ENCODE assay signal across 30 cellular contexts in genomic region chr16:15452456-15452855, GRCh38. TPM values are rescaled to one million over a fixed set of nuclear protein-coding genes. Genes with fewer than 3 reads are reported as not detected.
"Had no signal": no experiment of that assay in that cellular context is flagged by ENCODE, and none has a peak within 500 bp of the region (broad histone marks: within the 10 kb centered on the region; RNA-seq: fewer than 3 reads in every experiment).

No MANE protein-coding gene starts in this region.

- H3K36me3 ChIP-seq: pancreas, right atrium auricular region, suprapubic skin, WERI-Rb-1 had no signal

- H3K9me3 ChIP-seq: gastroesophageal sphincter, pancreas, right atrium auricular region, suprapubic skin, tibial artery had no signal

- ATAC-seq: activated CD4-positive, CD25-positive, alpha-beta regulatory T cell treated with anti-CD3 and anti-CD28 coated beads, Interleukin-2, amount 50 U/mL, for 24 hours; activated naive CD8-positive, alpha-beta T cell treated with anti-CD3 and anti-CD28 coated beads, Interleukin-2, amount 50 U/mL, for 24 hours; activated T-cell treated with anti-CD3 and anti-CD28 coated beads, Interleukin-2, amount 50 U/mL, for 4 hours; activated T-helper 17 cell treated with anti-CD3 and anti-CD28 coated beads, Interleukin-2, amount 50 U/mL, for 72 hours; esophagus mucosa; gastroesophageal sphincter; pancreas; T-helper 17 cell had no signal

- H3K27ac Mint-ChIP-seq: activated CD4-positive, alpha-beta memory T cell treated with anti-CD3 and anti-CD28 coated beads, Interleukin-2, amount 10 ng/mL, durations not matched to agents 7 days and 5 days; activated CD4-positive, alpha-beta T cell treated with anti-CD3 and anti-CD28 coated beads, Interleukin-2, amount 10 ng/mL, durations not matched to agents 24 days and 14 days; activated naive CD8-positive, alpha-beta T cell treated with anti-CD3 and anti-CD28 coated beads, Interleukin-2, amount 50 U/mL, for 24 hours; activated T-helper 17 cell treated with anti-CD3 and anti-CD28 coated beads, Interleukin-2, amount 50 U/mL, for 72 hours; dendritic cell treated with granulocyte-macrophage colony-stimulating factor and Interleukin-4, amounts not matched to agents 40 ng/mL and 50 ng/mL, for 4 days; endodermal cell; mesothelial cell of epicardium; T-helper 17 cell had no signal

- H3K36me3 Mint-ChIP-seq: mesothelial cell of epicardium had no signal

- H3K4me1 ChIP-seq: gastroesophageal sphincter, right atrium auricular region, suprapubic skin had no signal

- H3K27me3 ChIP-seq: gastroesophageal sphincter, pancreas, right atrium auricular region, suprapubic skin, tibial artery had no signal

- H3K27ac ChIP-seq: gastroesophageal sphincter, pancreas, right atrium auricular region, suprapubic skin, tibial artery, WERI-Rb-1 had no signal

- H3K4me3 Mint-ChIP-seq: activated CD4-positive, alpha-beta memory T cell treated with anti-CD3 and anti-CD28 coated beads, Interleukin-2, amount 10 ng/mL, durations not matched to agents 7 days and 5 days; activated CD4-positive, alpha-beta T cell treated with anti-CD3 and anti-CD28 coated beads, Interleukin-2, amount 10 ng/mL, durations not matched to agents 24 days and 14 days; activated naive CD8-positive, alpha-beta T cell treated with anti-CD3 and anti-CD28 coated beads, Interleukin-2, amount 50 U/mL, for 24 hours; activated T-cell treated with anti-CD3 and anti-CD28 coated beads, Interleukin-2, amount 50 U/mL, for 4 hours; activated T-helper 17 cell treated with anti-CD3 and anti-CD28 coated beads, Interleukin-2, amount 50 U/mL, for 72 hours; dendritic cell treated with granulocyte-macrophage colony-stimulating factor and Interleukin-4, amounts not matched to agents 40 ng/mL and 50 ng/mL, for 4 days; endodermal cell; mesothelial cell of epicardium; naive B cell; T-helper 17 cell had no signal

- H3K4me3 ChIP-seq: gastroesophageal sphincter, pancreas, right atrium auricular region, suprapubic skin, tibial artery had no signal

- H3K9me3 Mint-ChIP-seq: activated CD4-positive, alpha-beta memory T cell treated with anti-CD3 and anti-CD28 coated beads, Interleukin-2, amount 10 ng/mL, durations not matched to agents 7 days and 5 days; activated naive CD8-positive, alpha-beta T cell treated with anti-CD3 and anti-CD28 coated beads, Interleukin-2, amount 50 U/mL, for 24 hours; activated T-cell treated with anti-CD3 and anti-CD28 coated beads, Interleukin-2, amount 50 U/mL, for 4 hours; activated T-helper 17 cell treated with anti-CD3 and anti-CD28 coated beads, Interleukin-2, amount 50 U/mL, for 72 hours; dendritic cell treated with granulocyte-macrophage colony-stimulating factor and Interleukin-4, amounts not matched to agents 40 ng/mL and 50 ng/mL, for 4 days; endodermal cell; mesothelial cell of epicardium; naive B cell had no signal

- FAIRE-seq: keratinocyte, pancreas had no signal

- DNase-seq: activated CD4-positive, alpha-beta memory T cell treated with anti-CD3 and anti-CD28 coated beads, Interleukin-2, amount 10 ng/mL, durations not matched to agents 7 days and 5 days; activated CD4-positive, alpha-beta T cell treated with anti-CD3 and anti-CD28 coated beads, Interleukin-2, amount 10 ng/mL, durations not matched to agents 24 days and 14 days; activated gamma-delta T cell treated with Interleukin-2 at 50 U/mL for 16 hours; activated naive CD4-positive, alpha-beta T cell treated with anti-CD3 and anti-CD28 coated beads, Interleukin-2, amount 50 U/mL, for 16 hours; activated naive CD8-positive, alpha-beta T cell treated with anti-CD3 and anti-CD28 coated beads, Interleukin-2, amount 50 U/mL, for 24 hours; activated T-cell treated with anti-CD3 and anti-CD28 coated beads, Interleukin-2, amount 50 U/mL, for 4 hours; amygdala; caudate nucleus; endodermal cell; hippocampal formation; left cardiac atrium; mammary epithelial cell; naive B cell; pancreas; stimulated activated CD4-positive, alpha-beta T cell treated with anti-CD3 and anti-CD28 coated beads, Interleukin-15, amount 100 ng/mL, for 24 hours; stimulated activated CD4-positive, alpha-beta T cell treated with anti-CD3 and anti-CD28 coated beads, Interleukin-2, amount 100 ng/mL, for 24 hours; stimulated activated naive CD4-positive, alpha-beta T cell; T-helper 17 cell; T1000; WERI-Rb-1 had no signal

- H3K4me1 Mint-ChIP-seq: activated CD4-positive, alpha-beta memory T cell treated with anti-CD3 and anti-CD28 coated beads, Interleukin-2, amount 10 ng/mL, durations not matched to agents 7 days and 5 days; activated CD4-positive, alpha-beta T cell treated with anti-CD3 and anti-CD28 coated beads, Interleukin-2, amount 10 ng/mL, durations not matched to agents 24 days and 14 days; activated T-helper 17 cell treated with anti-CD3 and anti-CD28 coated beads, Interleukin-2, amount 50 U/mL, for 72 hours; mesothelial cell of epicardium; naive B cell had no signal

RNA-seq across cellular contexts. Expression of gene MPV17L, which starts 56.9 kb away (rescaled TPM):
- total RNA-seq: activated CD4-positive, alpha-beta memory T cell treated with anti-CD3 and anti-CD28 coated beads, Interleukin-2, amount 10 ng/mL, durations not matched to agents 7 days and 5 days; activated T-helper 17 cell treated with anti-CD3 and anti-CD28 coated beads, Interleukin-2, amount 50 U/mL, for 72 hours; T-helper 17 cell had no signal
